ENCODE assay signal across 15 cellular contexts in the genomic region with DNA sequence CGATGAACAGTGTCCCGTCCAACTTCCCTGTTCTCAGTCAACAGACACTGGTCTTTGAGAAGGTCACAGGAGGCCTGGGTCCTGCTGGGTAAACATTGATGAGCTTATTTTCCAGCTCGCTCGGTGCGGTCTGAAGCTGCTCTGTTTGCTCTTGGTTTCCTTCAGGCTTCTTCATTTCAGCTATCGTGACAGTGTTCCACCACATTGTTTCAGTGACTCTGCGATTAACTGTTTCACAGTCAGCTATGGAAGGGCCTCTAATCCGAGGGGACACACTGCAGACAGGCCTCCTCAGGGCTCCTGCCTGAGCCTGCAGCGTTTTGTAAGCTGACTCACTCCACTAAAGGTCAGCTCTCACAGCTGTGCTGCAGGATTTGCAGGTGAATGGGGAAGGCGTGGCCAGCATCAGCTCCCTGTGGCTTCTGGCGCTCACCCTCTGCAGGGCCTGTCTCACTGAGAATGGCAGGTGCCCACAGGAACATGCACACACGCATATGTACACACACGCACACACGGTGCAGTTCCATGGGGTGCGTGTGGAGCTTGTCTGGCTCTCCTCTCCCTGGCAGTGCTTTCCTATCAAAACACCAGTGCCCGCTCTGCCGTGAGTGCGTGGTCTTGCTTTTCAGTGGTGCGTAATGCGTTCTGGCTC.
DNase-seq lines count a peak whose midpoint lies in the region; ATAC-seq and TF ChIP-seq lines count a peak whose summit lies in the region.
"Had no signal": no experiment of that assay in that cellular context is flagged by ENCODE, and none has a peak within 500 bp of the region (broad histone marks: within the 10 kb centered on the region; RNA-seq: fewer than 3 reads in every experiment).

No MANE protein-coding gene starts in this region.

- H3K9me3 Mint-ChIP-seq in activated naive CD8-positive, alpha-beta T cell treated with anti-CD3 and anti-CD28 coated beads, Interleukin-2, amount 50 U/mL, for 24 hours: peaks cover 7% of the 10 kb centered on the region
- H3K9me3 Mint-ChIP-seq in activated naive CD8-positive, alpha-beta T cell treated with anti-CD3 and anti-CD28 coated beads for 36 hours: peaks cover 5% of the 10 kb centered on the region
- no peaks in the 10 kb centered on the region for H3K9me3 Mint-ChIP-seq in type B pancreatic cell
- H3K9me3 Mint-ChIP-seq: central memory CD8-positive, alpha-beta T cell had no signal

- peak overlapping the region; percentile 37 for H3K27ac ChIP-seq in iPS-20b (ENCODE audit: low read length)
- H3K27ac ChIP-seq in left ventricle myocardium inferior (replicated peaks): no peak overlapping the region
- H3K27ac ChIP-seq: SJCRH30 had no signal

- H3K4me1 ChIP-seq in iPS-20b (ENCODE audit: insufficient read depth, low read length) (peaks cover 28% of the 10 kb centered on the region; the same call in 1 of the 2 replicates), left ventricle myocardium inferior (no peaks in the 10 kb centered on the region)
- H3K4me1 ChIP-seq: SJCRH30 had no signal

- peaks cover 5% of the 10 kb centered on the region for H3K27me3 Mint-ChIP-seq in activated naive CD8-positive, alpha-beta T cell treated with anti-CD3 and anti-CD28 coated beads, Interleukin-2, amount 50 U/mL, for 24 hours
- no peaks in the 10 kb centered on the region for H3K27me3 Mint-ChIP-seq in activated naive CD8-positive, alpha-beta T cell treated with anti-CD3 and anti-CD28 coated beads for 36 hours
- no peaks in the 10 kb centered on the region for H3K27me3 Mint-ChIP-seq in type B pancreatic cell

- peaks cover 15% of the 10 kb centered on the region for H3K36me3 ChIP-seq in iPS-20b (ENCODE audit: insufficient read depth, low read depth, low read length)
- no peaks in the 10 kb centered on the region for H3K36me3 ChIP-seq in left ventricle myocardium inferior
- H3K36me3 ChIP-seq: SJCRH30 had no signal

- no peak for DNase-seq in activated naive CD8-positive, alpha-beta T cell treated with anti-CD3 and anti-CD28 coated beads, Interleukin-2, amount 50 U/mL, for 24 hours
- no peak for DNase-seq in activated naive CD8-positive, alpha-beta T cell treated with anti-CD3 and anti-CD28 coated beads for 36 hours
- DNase-seq in RPMI8226: peak; percentile 70
- no peak for DNase-seq in type B pancreatic cell (ENCODE audit: extremely low spot score, unreplicated experiment)
- DNase-seq in left ventricle myocardium inferior: no peak
- DNase-seq in activated naive CD4-positive, alpha-beta T cell treated with anti-CD3 and anti-CD28 coated beads, Interleukin-2, amount 50 U/mL, for 16 hours: no peak
- DNase-seq: activated CD4-positive, alpha-beta T cell treated with anti-CD3 and anti-CD28 coated beads for 1 hour; DND-41; left ventricle myocardium superior; NCI-H1092 treated with DMSO at 0.1 percent for 48 hours; SJCRH30; stimulated activated CD4-positive, alpha-beta T cell treated with anti-CD3 and anti-CD28 coated beads, Interleukin-2, amount 100 ng/mL, for 48 hours had no signal

- no peaks in the 10 kb centered on the region for H3K36me3 Mint-ChIP-seq in activated naive CD8-positive, alpha-beta T cell treated with anti-CD3 and anti-CD28 coated beads, Interleukin-2, amount 50 U/mL, for 24 hours (ENCODE audit: low read depth)
- H3K36me3 Mint-ChIP-seq in activated naive CD8-positive, alpha-beta T cell treated with anti-CD3 and anti-CD28 coated beads for 36 hours: no peaks in the 10 kb centered on the region
- no peaks in the 10 kb centered on the region for H3K36me3 Mint-ChIP-seq in type B pancreatic cell

- H3K27me3 ChIP-seq in iPS-20b (ENCODE audit: insufficient read depth, low read length) (no peaks in the 10 kb centered on the region), left ventricle myocardium inferior (ENCODE audit: low read depth) (peaks cover 33% of the 10 kb centered on the region)

- peak; percentile 53 for ATAC-seq in activated naive CD8-positive, alpha-beta T cell treated with anti-CD3 and anti-CD28 coated beads, Interleukin-2, amount 50 U/mL, for 24 hours
- no peak for ATAC-seq in GM18907 (IDR thresholded peaks at IDR 0.05; ENCODE audit: unreplicated experiment)
- ATAC-seq: left ventricle myocardium superior had no signal

- intact Hi-C loops in left ventricle myocardium inferior (cut with micrococcal nuclease): no loop called here

- peaks cover 6% of the 10 kb centered on the region for H3K4me1 Mint-ChIP-seq in activated naive CD8-positive, alpha-beta T cell treated with anti-CD3 and anti-CD28 coated beads, Interleukin-2, amount 50 U/mL, for 24 hours
- no peaks in the 10 kb centered on the region for H3K4me1 Mint-ChIP-seq in activated naive CD8-positive, alpha-beta T cell treated with anti-CD3 and anti-CD28 coated beads for 36 hours
- peaks cover 31% of the 10 kb centered on the region for H3K4me1 Mint-ChIP-seq in type B pancreatic cell (ENCODE audit: unreplicated experiment)
- H3K4me1 Mint-ChIP-seq: central memory CD8-positive, alpha-beta T cell had no signal

- peak overlapping the region; percentile 34; the same call in 1 of the 2 replicates for H3K9ac ChIP-seq in iPS-20b (ENCODE audit: low read depth, low read length)

- no peak overlapping the region for H3K4me3 Mint-ChIP-seq in activated naive CD8-positive, alpha-beta T cell treated with anti-CD3 and anti-CD28 coated beads, Interleukin-2, amount 50 U/mL, for 24 hours
- H3K4me3 Mint-ChIP-seq in activated naive CD8-positive, alpha-beta T cell treated with anti-CD3 and anti-CD28 coated beads for 36 hours: no peak overlapping the region
- H3K4me3 Mint-ChIP-seq in type B pancreatic cell: no peak overlapping the region
- H3K4me3 Mint-ChIP-seq: central memory CD8-positive, alpha-beta T cell had no signal

- H3K27ac Mint-ChIP-seq in activated naive CD8-positive, alpha-beta T cell treated with anti-CD3 and anti-CD28 coated beads, Interleukin-2, amount 50 U/mL, for 24 hours: no peak overlapping the region
- H3K27ac Mint-ChIP-seq in activated naive CD8-positive, alpha-beta T cell treated with anti-CD3 and anti-CD28 coated beads for 36 hours: no peak overlapping the region
- H3K27ac Mint-ChIP-seq in type B pancreatic cell: peak overlapping the region; percentile 11

- peak overlapping the region; percentile 5; the same call in 1 of the 2 replicates for H3K4me3 ChIP-seq in iPS-20b (ENCODE audit: low read length)
- H3K4me3 ChIP-seq in left ventricle myocardium inferior: no peak overlapping the region
- H3K4me3 ChIP-seq: SJCRH30 had no signal

- TF ChIP-seq CTCF in type B pancreatic cell (conservative IDR thresholded peaks at IDR 0.05): no peak
- no peak for TF ChIP-seq CTCF in left ventricle myocardium inferior (IDR thresholded peaks at IDR 0.05; ENCODE audit: borderline replicate concordance)

- H3K9me3 ChIP-seq in iPS-20b (ENCODE audit: insufficient read depth, low read depth, low read length) (peaks cover 15% of the 10 kb centered on the region), left ventricle myocardium inferior (replicated peaks) (peaks cover 13% of the 10 kb centered on the region)
- H3K9me3 ChIP-seq: SJCRH30 had no signal
